Comparison of ENCODE assay signal across 20 cellular contexts in the genomic region with DNA sequence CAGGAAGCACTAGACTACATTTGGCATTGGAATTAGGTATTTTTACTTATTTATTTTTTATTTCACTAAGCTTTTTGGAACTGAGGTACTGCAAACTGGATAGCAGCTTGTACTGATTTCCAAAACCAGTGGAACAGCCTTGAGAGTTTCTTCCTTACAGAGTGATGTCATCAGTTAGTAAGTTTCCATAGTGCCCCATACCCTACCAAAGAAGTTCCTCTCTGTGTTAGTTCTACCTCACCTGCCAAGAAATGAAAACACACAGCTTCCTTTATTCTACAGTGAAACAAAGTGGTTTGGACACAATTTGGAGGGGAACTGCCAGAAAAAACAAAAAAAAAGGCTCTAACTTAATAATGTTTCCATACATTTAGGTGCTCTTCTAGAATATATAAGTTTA.
"Had no signal": no experiment of that assay in that cellular context is flagged by ENCODE, and none has a peak within 500 bp of the region (broad histone marks: within the 10 kb centered on the region; RNA-seq: fewer than 3 reads in every experiment).

No MANE protein-coding gene starts in this region.

- H3K36me3 Mint-ChIP-seq: immature natural killer cell, memory B cell had no signal

- H3K4me1 ChIP-seq: gastrocnemius medialis, heart right ventricle, left ventricle myocardium inferior, lower lobe of right lung, pancreas had no signal

- H3K9me3 ChIP-seq: gastrocnemius medialis, left ventricle myocardium inferior, lower lobe of right lung, pancreas had no signal

- ATAC-seq: gastrocnemius medialis; heart right ventricle; left cardiac atrium; lower lobe of right lung; natural killer cell treated with Interleukin-12 subunit alpha and Interleukin-12 subunit beta and Interleukin-15 and Interleukin-18, amount 100 ng/mL, for 72 hours; pancreas; right cardiac atrium had no signal

- H3K27ac ChIP-seq: gastrocnemius medialis, heart right ventricle, left ventricle myocardium inferior, lower lobe of right lung, pancreas had no signal

- H3K36me3 ChIP-seq: gastrocnemius medialis, heart right ventricle, left ventricle myocardium inferior, lower lobe of right lung, pancreas had no signal

- FAIRE-seq: endothelial cell of umbilical vein, kidney, pancreas had no signal

- H3K27me3 Mint-ChIP-seq: memory B cell; natural killer cell treated with Interleukin-12 subunit alpha and Interleukin-12 subunit beta and Interleukin-15 and Interleukin-18, amount 100 ng/mL, for 72 hours; progenitor cell of endocrine pancreas had no signal

- H3K4me2 ChIP-seq: smooth muscle cell had no signal

- H3K4me3 Mint-ChIP-seq: immature natural killer cell; memory B cell; natural killer cell treated with Interleukin-12 subunit alpha and Interleukin-12 subunit beta and Interleukin-15 and Interleukin-18, amount 100 ng/mL, for 72 hours had no signal

- H3K4me1 Mint-ChIP-seq: immature natural killer cell, memory B cell had no signal

- H3K27ac Mint-ChIP-seq: immature natural killer cell; memory B cell; natural killer cell treated with Interleukin-12 subunit alpha and Interleukin-12 subunit beta and Interleukin-15 and Interleukin-18, amount 100 ng/mL, for 72 hours; progenitor cell of endocrine pancreas had no signal

- H3K4me3 ChIP-seq: gastrocnemius medialis, heart right ventricle, left ventricle myocardium inferior, lower lobe of right lung, pancreas, smooth muscle cell had no signal

- H3K27me3 ChIP-seq: gastrocnemius medialis, heart right ventricle, pancreas had no signal

- DNase-seq: cortex of kidney; gastrocnemius medialis; heart right ventricle; immature natural killer cell; kidney; left cardiac atrium; left ventricle myocardium inferior; lower lobe of right lung; midbrain; occipital lobe; pancreas; right cardiac atrium; stimulated activated CD4-positive, alpha-beta T cell treated with anti-CD3 and anti-CD28 coated beads, Interleukin-2, amount 100 ng/mL, for 48 hours; stimulated activated naive CD4-positive, alpha-beta T cell treated with Interleukin-2 at 50 U/mL for 16 hours; trophoblast cell had no signal
